ENCODE assay signal across 8 cellular contexts in genomic region chr1:247332215-247332900, GRCh38. TPM values are rescaled to one million over a fixed set of nuclear protein-coding genes. Genes with fewer than 3 reads are reported as not detected.
DNase-seq lines count a peak whose midpoint lies in the region; ATAC-seq and TF ChIP-seq lines count a peak whose summit lies in the region.

No MANE protein-coding gene starts in this region.

- intact Hi-C loops in Right ventricle myocardium inferior (cut with DNase I), result loop anchor here (5.0 to 10.0 kb wide), 2 partner anchors 120 to 228 kb away; partner anchors contain the start of gene ZNF669
- intact Hi-C loops in cardiac septum (cut with DNase I), result loop anchor here (5.0 kb wide), 2 partner anchors 40 to 220 kb away; no protein-coding TSS in a partner anchor

- H3K9me3 Mint-ChIP-seq in naive B cell, result no peaks in the 10 kb centered on the region
- H3K9me3 Mint-ChIP-seq in stimulated activated naive CD8-positive, alpha-beta T cell treated with anti-CD3 and anti-CD28 coated beads, Interleukin-15, amount 100 ng/mL, for 72 hours, result no peaks in the 10 kb centered on the region

- DNase-seq in Right ventricle myocardium inferior (ENCODE audit: missing footprints) (peak; percentile 80), cardiac septum (ENCODE audit: low spot score) (no peak), NCI-H2171 (lab: John Stamatoyannopoulos, UW) (peak; percentile 52), activated T-cell treated with anti-CD3 and anti-CD28 coated beads for 1 hour (ENCODE audit: low read depth) (peak; percentile 32), epithelial cell of proximal tubule (ENCODE audit: low read depth) (no peak), naive B cell (peak; percentile 43)
- peak; percentile 61 to 74 for DNase-seq in stimulated activated naive CD8-positive, alpha-beta T cell treated with anti-CD3 and anti-CD28 coated beads, Interleukin-15, amount 100 ng/mL, for 72 hours

- peaks cover 22 to 30% (median 27%) of the 10 kb centered on the region in 3 donors for H3K4me1 Mint-ChIP-seq in naive B cell
- peaks cover 75% of the 10 kb centered on the region for H3K4me1 Mint-ChIP-seq in stimulated activated naive CD8-positive, alpha-beta T cell treated with anti-CD3 and anti-CD28 coated beads, Interleukin-15, amount 100 ng/mL, for 72 hours

- ATAC-seq in Right ventricle myocardium inferior (peak; percentile 49), HG02798 (IDR thresholded peaks at IDR 0.05; ENCODE audit: poor library complexity, unreplicated experiment) (peak; percentile 30), naive B cell (ENCODE audit: low read depth in 2 of 2) (peak; percentile 45 to 52)
- ATAC-seq in stimulated activated naive CD8-positive, alpha-beta T cell treated with anti-CD3 and anti-CD28 coated beads, Interleukin-15, amount 100 ng/mL, for 72 hours, result peak; percentile 70

- peak overlapping the region; percentile 65 to 95 (median 87) for H3K4me3 Mint-ChIP-seq in naive B cell
- peak overlapping the region; percentile 73 to 79 for H3K4me3 Mint-ChIP-seq in stimulated activated naive CD8-positive, alpha-beta T cell treated with anti-CD3 and anti-CD28 coated beads, Interleukin-15, amount 100 ng/mL, for 72 hours

- no peak for TF ChIP-seq CTCF in epithelial cell of proximal tubule (conservative IDR thresholded peaks at IDR 0.05; ENCODE audit: low read depth, low read length)

- peak overlapping the region; percentile 71 for H3K4me3 ChIP-seq in epithelial cell of proximal tubule (ENCODE audit: low read depth, low read length)

- H3K27ac Mint-ChIP-seq in naive B cell, result peak overlapping the region in 4 of 6 donors; percentile 32 to 44 (median 38)
- H3K27ac Mint-ChIP-seq in stimulated activated naive CD8-positive, alpha-beta T cell treated with anti-CD3 and anti-CD28 coated beads, Interleukin-15, amount 100 ng/mL, for 72 hours, result peak overlapping the region in 1 of 2 donors; percentile 80

- no peaks in the 10 kb centered on the region for H3K27me3 Mint-ChIP-seq in naive B cell
- H3K27me3 Mint-ChIP-seq in stimulated activated naive CD8-positive, alpha-beta T cell treated with anti-CD3 and anti-CD28 coated beads, Interleukin-15, amount 100 ng/mL, for 72 hours, result no peaks in the 10 kb centered on the region

- no peaks in the 10 kb centered on the region for H3K36me3 Mint-ChIP-seq in naive B cell

RNA-seq across cellular contexts. Expression of gene ZNF496, which starts 0.7 kb away (rescaled TPM):
- 10.5 TPM for total RNA-seq in Right ventricle myocardium inferior
- total RNA-seq in cardiac septum, result 17.3 TPM
- 41.0 and 43.9 TPM in 2 replicates for total RNA-seq in epithelial cell of proximal tubule
- polyA plus RNA-seq in naive B cell (ENCODE audit: low read depth in 6 of 6), result 1 to 10 TPM; 2.8 to 6.6 (median 4.6) TPM

Comparison
In these comparisons a context has a peak if more than half of its experiments do, and no peak if none do; other contexts are left out.
1. DNase-seq: peak in Right ventricle myocardium inferior (single experiment), NCI-H2171 (single experiment), activated T-cell treated with anti-CD3 and anti-CD28 coated beads for 1 hour (single experiment), naive B cell (single experiment) and stimulated activated naive CD8-positive, alpha-beta T cell treated with anti-CD3 and anti-CD28 coated beads, Interleukin-15, amount 100 ng/mL, for 72 hours (2 of 2); none in cardiac septum (single experiment) and epithelial cell of proximal tubule (single experiment).
2. Peak in every context shown above with its lines, with median percentiles within 50 percentile points of each other: ATAC-seq.